8 cellular contexts compared by ENCODE assay signal in genomic region chr1:235866913-235867850, GRCh38. TPM values are rescaled to one million over a fixed set of nuclear protein-coding genes. Genes with fewer than 3 reads are reported as not detected.
DNase-seq lines count a peak whose midpoint lies in the region; ATAC-seq and TF ChIP-seq lines count a peak whose summit lies in the region.

No MANE protein-coding gene starts in this region.

- peak overlapping the region; percentile 90 for H3K4me2 ChIP-seq in BLaER1

- peaks cover 28% of the 10 kb centered on the region for H3K4me1 ChIP-seq in BLaER1

- H3K27ac Mint-ChIP-seq in activated CD4-positive, alpha-beta T cell treated with anti-CD3 and anti-CD28 coated beads, Interleukin-2, amount 10 ng/mL, durations not matched to agents 24 days and 14 days: peak overlapping the region; percentile 100

- no peaks in the 10 kb centered on the region for H3K27me3 Mint-ChIP-seq in activated CD4-positive, alpha-beta T cell treated with anti-CD3 and anti-CD28 coated beads, Interleukin-2, amount 10 ng/mL, durations not matched to agents 24 days and 14 days

- no peaks in the 10 kb centered on the region for H3K9me3 ChIP-seq in BLaER1

- H3K36me3 Mint-ChIP-seq in activated CD4-positive, alpha-beta T cell treated with anti-CD3 and anti-CD28 coated beads, Interleukin-2, amount 10 ng/mL, durations not matched to agents 24 days and 14 days (ENCODE audit: low read depth): peaks cover 40% of the 10 kb centered on the region

- DNase-seq in NCI-H526 (lab: John Stamatoyannopoulos, UW) (peak; percentile 74 to 94), coronary artery (ENCODE audit: low spot score) (peak; percentile 96), left lobe of liver (ENCODE audit: low spot score) (peak; percentile 98)
- peak; percentile 100 for DNase-seq in activated CD4-positive, alpha-beta T cell treated with anti-CD3 and anti-CD28 coated beads, Interleukin-2, amount 10 ng/mL, durations not matched to agents 24 days and 14 days
- peak; percentile 97 to 98 for DNase-seq in stimulated activated CD4-positive, alpha-beta T cell treated with anti-CD3 and anti-CD28 coated beads, Interleukin-2, amount 100 ng/mL, for 24 hours

- H4K20me1 ChIP-seq in BLaER1: peaks cover 34% of the 10 kb centered on the region; the same call in 1 of the 2 replicates

- no peaks in the 10 kb centered on the region; the same call in 1 of the 2 replicates for H3K27me3 ChIP-seq in BLaER1

- no peak for TF ChIP-seq CTCF in coronary artery (IDR thresholded peaks at IDR 0.05)

- ATAC-seq in GM19324 (IDR thresholded peaks at IDR 0.05; ENCODE audit: low FRiP score, unreplicated experiment) (peak; percentile 89), HG03460 (IDR thresholded peaks at IDR 0.05; ENCODE audit: unreplicated experiment) (peak; percentile 67), left lobe of liver (peak; percentile 89)

- intact Hi-C loops in activated CD4-positive, alpha-beta T cell treated with anti-CD3 and anti-CD28 coated beads, Interleukin-2, amount 10 ng/mL, durations not matched to agents 24 days and 14 days (cut with micrococcal nuclease): loop anchor here (1.0 to 10.0 kb wide), 8 partner anchors 9 to 1262 kb away; partner anchors contain the start of genes ARID4B, B3GALNT2 and GGPS1

- H3K4me3 Mint-ChIP-seq in activated CD4-positive, alpha-beta T cell treated with anti-CD3 and anti-CD28 coated beads, Interleukin-2, amount 10 ng/mL, durations not matched to agents 24 days and 14 days: peak overlapping the region; percentile 99

- H3K4me1 Mint-ChIP-seq in activated CD4-positive, alpha-beta T cell treated with anti-CD3 and anti-CD28 coated beads, Interleukin-2, amount 10 ng/mL, durations not matched to agents 24 days and 14 days: peaks cover 52% of the 10 kb centered on the region

- no peaks in the 10 kb centered on the region for H3K9me3 Mint-ChIP-seq in activated CD4-positive, alpha-beta T cell treated with anti-CD3 and anti-CD28 coated beads, Interleukin-2, amount 10 ng/mL, durations not matched to agents 24 days and 14 days

- peak overlapping the region; percentile 82 for H3K9ac ChIP-seq in BLaER1

- H3K27ac ChIP-seq in BLaER1 (peak overlapping the region; percentile 68), coronary artery (peak overlapping the region; percentile 98 to 100)

- H3K36me3 ChIP-seq in BLaER1: no peaks in the 10 kb centered on the region

- H3K4me3 ChIP-seq in BLaER1: peak overlapping the region; percentile 95
- H3K4me3 ChIP-seq in coronary artery: peak overlapping the region; percentile 99

RNA-seq across cellular contexts. Expression of gene LYST, which starts 0.5 kb away (rescaled TPM):
- 94.5 and 106 TPM in 2 replicates for total RNA-seq in activated CD4-positive, alpha-beta T cell treated with anti-CD3 and anti-CD28 coated beads, Interleukin-2, amount 10 ng/mL, durations not matched to agents 24 days and 14 days
- 12.2 TPM for total RNA-seq in left lobe of liver

Comparison
In these comparisons a context has a peak if more than half of its experiments do, and no peak if none do; other contexts are left out.
1. Peak in every context shown above with its lines: DNase-seq, ATAC-seq, H3K4me3 ChIP-seq and H3K27ac ChIP-seq.